12 cellular contexts compared by ENCODE assay signal in genomic region chr9:130329061-130329460, GRCh38.
A peak's percentile ranks its signal among the peaks of the same experiment; 100 is the strongest.
DNase-seq lines count a peak whose midpoint lies in the region; ATAC-seq and TF ChIP-seq lines count a peak whose summit lies in the region.
"Had no signal": no experiment of that assay in that cellular context is flagged by ENCODE, and none has a peak within 500 bp of the region (broad histone marks: within the 10 kb centered on the region; RNA-seq: fewer than 3 reads in every experiment).

No MANE protein-coding gene starts in this region.

- intact Hi-C loops in vagina (cut with DNase I) (loop anchor here (5.0 kb wide), 1 partner anchor 37 kb away; no protein-coding TSS in a partner anchor), lower leg skin (cut with DNase I; ENCODE audit: low total_unique reads) (no loop called here)

- ATAC-seq in gastroesophageal sphincter = no peak

- H3K36me3 ChIP-seq in SK-N-SH (replicated peaks in 1 of 2; ENCODE audit: control insufficient read depth in 1 of 2, insufficient read depth in 2 of 2, low read length in 1 of 2) (no peaks in the 10 kb centered on the region), gastroesophageal sphincter (peaks cover 0 to 12% of the 10 kb centered on the region in 2 donors), rectal smooth muscle tissue (ENCODE audit: control insufficient read depth, insufficient read depth, low read length) (no peaks in the 10 kb centered on the region), vagina (no peaks in the 10 kb centered on the region)

- H3F3A ChIP-seq in SK-N-SH (replicated peaks; ENCODE audit: insufficient read depth) = no peaks in the 10 kb centered on the region

- peaks cover 0 to 89% of the 10 kb centered on the region in 2 experiments; a peak in 2 of 4 replicates for H3K4me1 ChIP-seq in SK-N-SH (ENCODE audit: control insufficient read depth in 1 of 2, insufficient read depth in 2 of 2, low read depth in 1 of 2, low read length in 1 of 2)
- H3K4me1 ChIP-seq in gastroesophageal sphincter = peaks cover 6 to 69% (median 47%) of the 10 kb centered on the region in 3 donors
- H3K4me1 ChIP-seq in rectal smooth muscle tissue (ENCODE audit: control insufficient read depth, insufficient read depth, low read length) = peaks cover 65% of the 10 kb centered on the region
- H3K4me1 ChIP-seq in vagina = peaks cover 47% of the 10 kb centered on the region

- WGBS in SK-N-SH (ENCODE audit: low lambda C conversion rate) = 63% methylated on average over 2 of the region's 2 CpGs
- WGBS in gastroesophageal sphincter (ENCODE audit: low coverage in 1 of 2), 2 donors = 24 to 61% methylated on average over 2 of the region's 2 CpGs
- 76 to 78% methylated on average over 2 of the region's 2 CpGs for WGBS in lower leg skin, 2 donors

- H2AFZ ChIP-seq in SK-N-SH (ENCODE audit: low read depth) = no peak overlapping the region

- H3K27me3 ChIP-seq in SK-N-SH (ENCODE audit: insufficient read depth) (peaks cover 12% of the 10 kb centered on the region; the same call in 1 of the 2 replicates), gastroesophageal sphincter (no peaks in the 10 kb centered on the region), rectal smooth muscle tissue (ENCODE audit: control insufficient read depth, insufficient read depth, low read length) (no peaks in the 10 kb centered on the region), vagina (no peaks in the 10 kb centered on the region)

- TF ChIP-seq EP300 in SK-N-SH (IDR thresholded peaks at IDR 0.05; ENCODE audit: borderline replicate concordance in 1 of 2, low read depth in 1 of 2, low read length in 1 of 2) (peak in 1 of 2 experiments; percentile 93; a peak in 2 of 4 replicates), gastroesophageal sphincter (IDR thresholded peaks at IDR 0.05) (no peak)

- no peak for TF ChIP-seq RAD21 in SK-N-SH (IDR thresholded peaks at IDR 0.05; ENCODE audit: low read length)

- no peaks in the 10 kb centered on the region for H4K20me1 ChIP-seq in SK-N-SH (ENCODE audit: insufficient read depth)

- CTCF ChIA-PET in SK-N-SH (lab: Yijun Ruan, JAX) = interaction anchor here (0.8 to 7.6 kb wide), 6 partner anchors 9 to 86 kb away, joined by 3 to 49 read pairs (median 4); no protein-coding TSS in a partner anchor

- no peak overlapping the region for H3K4me2 ChIP-seq in SK-N-SH

- H3K4me3 ChIP-seq in SK-N-SH (ENCODE audit: low read depth in 2 of 2, low read length in 1 of 2) (no peak overlapping the region), gastroesophageal sphincter (no peak overlapping the region), rectal smooth muscle tissue (ENCODE audit: low read length) (no peak overlapping the region), vagina (no peak overlapping the region), lower leg skin (ENCODE audit: low read depth, poor library complexity, severe bottlenecking) (no peak overlapping the region)

- H3K79me2 ChIP-seq in SK-N-SH (ENCODE audit: insufficient read depth) = no peaks in the 10 kb centered on the region

- TF ChIP-seq CTCF in SK-N-SH (IDR thresholded peaks at IDR 0.05) (no peak), gastroesophageal sphincter (IDR thresholded peaks at IDR 0.05) (no peak), vagina (IDR thresholded peaks at IDR 0.05) (no peak), lower leg skin (IDR thresholded peaks at IDR 0.05) (no peak)

- no peaks in the 10 kb centered on the region for H3K9me2 ChIP-seq in SK-N-SH

- peak overlapping the region in 1 of 2 experiments; percentile 99; a peak in 2 of 4 replicates for H3K27ac ChIP-seq in SK-N-SH (ENCODE audit: low read depth in 2 of 2, low read length in 1 of 2)
- peak overlapping the region; percentile 66 to 96 (median 92) for H3K27ac ChIP-seq in gastroesophageal sphincter
- peak overlapping the region; percentile 97 for H3K27ac ChIP-seq in rectal smooth muscle tissue (ENCODE audit: low read depth, low read length)
- H3K27ac ChIP-seq in vagina = peak overlapping the region; percentile 82

- H3K9me3 ChIP-seq in SK-N-SH (no peaks in the 10 kb centered on the region), gastroesophageal sphincter (no peaks in the 10 kb centered on the region), vagina (no peaks in the 10 kb centered on the region)

- H3K9ac ChIP-seq in SK-N-SH (no peak overlapping the region), rectal smooth muscle tissue (ENCODE audit: low read length) (no peak overlapping the region)

- TF ChIP-seq POLR2A in gastroesophageal sphincter (IDR thresholded peaks at IDR 0.05) (no peak), vagina (IDR thresholded peaks at IDR 0.05) (no peak), lower leg skin (IDR thresholded peaks at IDR 0.05) (no peak)

- DNase-seq in SK-N-SH (no peak), vagina (ENCODE audit: extremely low spot score in 2 of 2) (no peak), midbrain (lab: John Stamatoyannopoulos, UW) (no peak), lower leg skin (ENCODE audit: low spot score in 2 of 2) (no peak), kidney glomerular epithelial cell (lab: John Stamatoyannopoulos, UW) (no peak)
- DNase-seq: CD4-positive, CD25-positive, alpha-beta regulatory T cell; DMS53; NCI-H1105 treated with DMSO at 0.1 percent for 48 hours; NCI-H187 treated with DMSO at 0.1 percent for 48 hours; SHP77 treated with DMSO at 0.1 percent for 48 hours had no signal

- POLR2A ChIA-PET in SK-N-SH (lab: Yijun Ruan, JAX) = no interaction called here

TF ChIP-seq in SK-N-SH, 30 proteins besides CTCF, POLR2A, EP300 and RAD21:
- peak; percentile 25 for TF ChIP-seq CHD2 (IDR thresholded peaks at IDR 0.05; ENCODE audit: low read length, partially characterized antibody)
- TF ChIP-seq, protein P1, sequence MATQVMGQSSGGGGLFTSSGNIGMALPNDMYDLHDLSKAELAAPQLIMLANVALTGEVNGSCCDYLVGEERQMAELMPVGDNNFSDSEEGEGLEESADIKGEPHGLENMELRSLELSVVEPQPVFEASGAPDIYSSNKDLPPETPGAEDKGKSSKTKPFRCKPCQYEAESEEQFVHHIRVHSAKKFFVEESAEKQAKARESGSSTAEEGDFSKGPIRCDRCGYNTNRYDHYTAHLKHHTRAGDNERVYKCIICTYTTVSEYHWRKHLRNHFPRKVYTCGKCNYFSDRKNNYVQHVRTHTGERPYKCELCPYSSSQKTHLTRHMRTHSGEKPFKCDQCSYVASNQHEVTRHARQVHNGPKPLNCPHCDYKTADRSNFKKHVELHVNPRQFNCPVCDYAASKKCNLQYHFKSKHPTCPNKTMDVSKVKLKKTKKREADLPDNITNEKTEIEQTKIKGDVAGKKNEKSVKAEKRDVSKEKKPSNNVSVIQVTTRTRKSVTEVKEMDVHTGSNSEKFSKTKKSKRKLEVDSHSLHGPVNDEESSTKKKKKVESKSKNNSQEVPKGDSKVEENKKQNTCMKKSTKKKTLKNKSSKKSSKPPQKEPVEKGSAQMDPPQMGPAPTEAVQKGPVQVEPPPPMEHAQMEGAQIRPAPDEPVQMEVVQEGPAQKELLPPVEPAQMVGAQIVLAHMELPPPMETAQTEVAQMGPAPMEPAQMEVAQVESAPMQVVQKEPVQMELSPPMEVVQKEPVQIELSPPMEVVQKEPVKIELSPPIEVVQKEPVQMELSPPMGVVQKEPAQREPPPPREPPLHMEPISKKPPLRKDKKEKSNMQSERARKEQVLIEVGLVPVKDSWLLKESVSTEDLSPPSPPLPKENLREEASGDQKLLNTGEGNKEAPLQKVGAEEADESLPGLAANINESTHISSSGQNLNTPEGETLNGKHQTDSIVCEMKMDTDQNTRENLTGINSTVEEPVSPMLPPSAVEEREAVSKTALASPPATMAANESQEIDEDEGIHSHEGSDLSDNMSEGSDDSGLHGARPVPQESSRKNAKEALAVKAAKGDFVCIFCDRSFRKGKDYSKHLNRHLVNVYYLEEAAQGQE (IDR thresholded peaks at IDR 0.05; ENCODE audit: low read depth, low read length) = no peak
- TF ChIP-seq MXI1 (IDR thresholded peaks at IDR 0.05; ENCODE audit: low read depth, low read length) = peak; percentile 35; the same call in 1 of the 2 replicates
- TF ChIP-seq GATA2 (CRISPR knock-in tag; IDR thresholded peaks at IDR 0.05) = peak; percentile 52
- no peak for TF ChIP-seq FOXM1 (IDR thresholded peaks at IDR 0.05; ENCODE audit: low read depth)
- peak; percentile 65; the same call in 1 of the 2 replicates for TF ChIP-seq FOXJ3 (CRISPR knock-in tag; IDR thresholded peaks at IDR 0.05)
- TF ChIP-seq RCOR1 (IDR thresholded peaks at IDR 0.05; ENCODE audit: low read length) = peak; percentile 81
